ENCODE assay signal across 19 cellular contexts in genomic region chr22:29254283-29254653, GRCh38. TPM values are rescaled to one million over a fixed set of nuclear protein-coding genes. Genes with fewer than 3 reads are reported as not detected.
"Had no signal": no experiment of that assay in that cellular context is flagged by ENCODE, and none has a peak within 500 bp of the region (broad histone marks: within the 10 kb centered on the region; RNA-seq: fewer than 3 reads in every experiment).

No MANE protein-coding gene starts in this region.

- H3K27ac ChIP-seq: epithelial cell of prostate, heart right ventricle, sigmoid colon, stomach, suprapubic skin, tibial nerve had no signal

- H3K4me1 ChIP-seq: heart right ventricle, sigmoid colon, stomach, suprapubic skin, tibial nerve had no signal

- H3K27me3 ChIP-seq: heart right ventricle, sigmoid colon, stomach, suprapubic skin, tibial nerve had no signal

- ATAC-seq: activated CD4-positive, alpha-beta T cell treated with anti-CD3 and anti-CD28 coated beads for 36 hours; left colon; naive thymus-derived CD4-positive, alpha-beta T cell; stimulated activated memory B cell treated with anti-CD40 and anti-IgM and Interleukin-4, amounts not matched to agents 10 μg/mL and 1 μg/mL and 100 μg/mL, for 72 hours; T-cell had no signal

- H3K36me3 ChIP-seq: sigmoid colon had no signal

- DNase-seq: activated B cell treated with CpG ODN at 0.5 μM for 24 hours; activated CD4-positive, alpha-beta T cell treated with anti-CD3 and anti-CD28 coated beads for 36 hours; activated CD4-positive, alpha-beta T cell treated with anti-CD3 and anti-CD28 coated beads, Interleukin-2, amount 50 U/mL, for 4 hours; activated naive CD4-positive, alpha-beta T cell; activated T-cell treated with anti-CD3 and anti-CD28 coated beads for 4 hours; heart right ventricle; left colon; naive thymus-derived CD4-positive, alpha-beta T cell; sigmoid colon; stimulated activated CD4-positive, alpha-beta T cell treated with anti-CD3 and anti-CD28 coated beads, Interleukin-15, amount 100 ng/mL, for 24 hours; T-cell had no signal

- H3K4me2 ChIP-seq: smooth muscle cell had no signal

- H3K4me3 ChIP-seq: heart right ventricle, lung, sigmoid colon, smooth muscle cell, stomach, suprapubic skin, tibial nerve had no signal

- H3K9me3 ChIP-seq: heart right ventricle, sigmoid colon, stomach, suprapubic skin, tibial nerve had no signal

RNA-seq across cellular contexts. Expression of gene EMID1, which starts 48.6 kb away (rescaled TPM):
- total RNA-seq: activated B cell treated with CpG ODN at 0.5 μM for 24 hours; activated CD4-positive, alpha-beta T cell treated with anti-CD3 and anti-CD28 coated beads for 36 hours had no signal
- polyA plus RNA-seq: keratinocyte; naive thymus-derived CD4-positive, alpha-beta T cell had no signal

RNA-seq across cellular contexts. Expression of gene GAS2L1, which starts 52.2 kb away (rescaled TPM):
- total RNA-seq: activated B cell treated with CpG ODN at 0.5 μM for 24 hours had no signal
